ENCODE assay signal across 9 cellular contexts in the genomic region with DNA sequence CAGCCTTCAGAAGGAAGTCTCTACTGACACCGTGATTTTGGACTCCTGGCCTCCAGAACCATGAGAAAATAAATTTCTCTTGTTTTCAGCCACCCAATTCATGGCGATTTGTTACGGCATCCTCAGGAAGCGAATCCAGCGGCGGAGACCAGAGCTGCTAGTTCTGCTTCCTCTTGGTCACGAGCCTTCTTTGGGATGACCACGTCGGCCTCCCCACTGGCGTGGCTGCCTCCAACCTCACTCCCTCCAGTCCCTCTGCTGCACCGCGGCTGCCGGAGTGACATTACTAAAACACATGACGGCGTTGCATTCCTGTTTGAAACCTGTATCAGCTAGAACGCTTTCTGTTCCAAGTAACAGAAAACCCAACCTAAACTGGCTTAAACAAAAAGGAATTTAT. TPM values are rescaled to one million over a fixed set of nuclear protein-coding genes. Genes with fewer than 3 reads are reported as not detected.
A peak's percentile ranks its signal among the peaks of the same experiment; 100 is the strongest.
DNase-seq lines count a peak whose midpoint lies in the region; ATAC-seq, FAIRE-seq and TF ChIP-seq lines count a peak whose summit lies in the region.
"Not testable (repeated sequence)": the region's sequence is repeated elsewhere in the genome, so short reads cannot be mapped to it uniquely, and the experiment has no call there.
"Had no signal": no experiment of that assay in that cellular context is flagged by ENCODE, and none has a peak within 500 bp of the region (broad histone marks: within the 10 kb centered on the region; RNA-seq: fewer than 3 reads in every experiment).

No MANE protein-coding gene starts in this region.

- FAIRE-seq in K562 (lab: Jason Lieb, UNC) = peak; percentile 71

- not testable (repeated sequence) for TF ChIP-seq POLR2A in K562 (conservative IDR thresholded peaks at IDR 0.05); spleen (IDR thresholded peaks at IDR 0.05)

- 0% methylated on average over 9 of the region's 16 CpGs for WGBS in K562 (ENCODE audit: insufficient coverage, low coverage, missing lambda C conversion rate)
- 49 to 70% (median 62%) methylated on average over 10 to 12 of the region's 16 CpGs for WGBS in spleen, 5 donors

- H3K9me3 ChIP-seq in K562 (replicated peaks; ENCODE audit: control insufficient read depth, insufficient read depth, low read depth, low read length); mucosa of descending colon; spleen: not testable (repeated sequence)

- not testable (repeated sequence) for H2AFZ ChIP-seq in K562 (ENCODE audit: low read depth, low read length)

- not testable (repeated sequence) for TF ChIP-seq EP300 in K562 (IDR thresholded peaks at IDR 0.05; ENCODE audit: low read length)

- not testable (repeated sequence) for H3K9me1 ChIP-seq in K562 (ENCODE audit: control insufficient read depth, insufficient read depth, low read length)

- not testable (repeated sequence) for H3K4me2 ChIP-seq in K562 (ENCODE audit: insufficient read depth, low read length)

- not testable (repeated sequence) for H3K27ac ChIP-seq in K562 (ENCODE audit: extremely low read depth, low read depth, low read length); spleen

- H3K4me1 ChIP-seq in K562 (replicated peaks in 1 of 2; ENCODE audit: control insufficient read depth in 2 of 2, insufficient read depth in 2 of 2, low read length in 2 of 2); mucosa of descending colon (ENCODE audit: low read depth): not testable (repeated sequence)
- H3K4me1 ChIP-seq in spleen = peaks cover 8 to 16% (median 15%) of the 10 kb centered on the region in 6 donors

- H3K36me3 ChIP-seq in K562 (ENCODE audit: control insufficient read depth, insufficient read depth, low read length); mucosa of descending colon (ENCODE audit: low read depth); spleen: not testable (repeated sequence)

- TF ChIP-seq CTCF in K562 (IDR thresholded peaks at IDR 0.05 in 2 of 3, conservative IDR thresholded peaks at IDR 0.05 in 1 of 3; ENCODE audit: insufficient read depth in 2 of 3, low read depth in 1 of 3, low read length in 3 of 3); mucosa of descending colon (IDR thresholded peaks at IDR 0.05); spleen (IDR thresholded peaks at IDR 0.05 in 8 of 11, conservative IDR thresholded peaks at IDR 0.05 in 3 of 11): not testable (repeated sequence)

- not testable (repeated sequence) for DNase-seq in K562 (ENCODE audit: extremely low read depth in 1 of 4, low spot score in 3 of 4); left lobe of liver (ENCODE audit: low spot score); mucosa of descending colon
- DNase-seq in spleen = peak; percentile 39

- H3K79me2 ChIP-seq in K562 (ENCODE audit: control insufficient read depth, insufficient read depth, low read length) = not testable (repeated sequence)

- intact Hi-C loops in K562 (cut with micrococcal nuclease); mucosa of descending colon (cut with DNase I, micrococcal nuclease); spleen (cut with DNase I; ENCODE audit: low total_unique reads): not testable (repeated sequence)

- H3K4me3 ChIP-seq in K562, mucosa of descending colon, spleen: not testable (repeated sequence)

- CTCF ChIA-PET in K562 (lab: Yijun Ruan, JAX; ENCODE audit: low intra/inter-chr PET ratio) = not testable (repeated sequence)

- POLR2A ChIA-PET in K562 (lab: Yijun Ruan, JAX) = not testable (repeated sequence)

- in situ Hi-C loops in K562 (cut with MboI) = not testable (repeated sequence)

- not testable (repeated sequence) for ATAC-seq in K562
- ATAC-seq in left lobe of liver (peak; percentile 43), mucosa of descending colon (peak; percentile 27)

- TF ChIP-seq RAD21 in K562 (CRISPR knock-in tag; conservative IDR thresholded peaks at IDR 0.05 in 1 of 2, IDR thresholded peaks at IDR 0.05 in 1 of 2) = not testable (repeated sequence)

- not testable (repeated sequence) for H4K20me1 ChIP-seq in K562 (replicated peaks; ENCODE audit: control insufficient read depth, insufficient read depth, low read length)

- not testable (repeated sequence) for BruUV-seq in K562 (replicated peaks; lab: Mats Ljungman, UMichigan)

- H3K27me3 ChIP-seq in K562 (ENCODE audit: control insufficient read depth in 2 of 2, insufficient read depth in 2 of 2, low read length in 2 of 2) (peaks cover 28 to 54% of the 10 kb centered on the region in 2 experiments), spleen (replicated peaks in 1 of 7) (peaks cover 0 to 59% (median 23%) of the 10 kb centered on the region in 7 donors)

- not testable (repeated sequence) for H3K9ac ChIP-seq in K562 (ENCODE audit: insufficient read depth in 1 of 2, low read depth in 2 of 2, low read length in 2 of 2)

RNA-seq across cellular contexts. Expression of a gene that starts 18.9 kb away (rescaled TPM):
- not detected in 2 replicates for total RNA-seq in K562 (2011; cell fraction: chromatin; rRNA removed; ENCODE audit: low replicate concordance)
- not detected in 2 replicates for total RNA-seq in K562 (2011; cell fraction: nucleolus; rRNA removed)
- total RNA-seq in K562 (2011; cell fraction: nucleoplasm; rRNA removed) = not detected in 2 replicates
- total RNA-seq in K562 (2014; rRNA removed) = not detected in 2 replicates
- total RNA-seq in K562 (2014; rRNA removed; fragmentation: Illumina TruSeq; extraction: Trizol) = not detected in 2 replicates
- total RNA-seq in K562 (2015; rRNA removed; fragmentation: Illumina TruSeq; extraction: Trizol) = not detected in 2 replicates
- total RNA-seq in K562 (2021) = 0.07 TPM in 1 of 2 replicates, not detected in the other
- not detected in 2 replicates for polyA plus RNA-seq in K562 (2011; rRNA removed)
- not detected in 2 replicates for polyA plus RNA-seq in K562 (2011; cell fraction: cytosol; rRNA removed)
- polyA plus RNA-seq in K562 (2011; cell fraction: nucleus; rRNA removed) = not detected in 2 replicates
- 0.14 TPM in 1 of 2 replicates, not detected in the other for polyA plus RNA-seq in K562 (2012)
- not detected in 2 replicates for polyA plus RNA-seq in K562 (2014; fragmentation: Illumina TruSeq; extraction: Trizol)
- polyA plus RNA-seq in K562 (2014; fragmentation: Nextera tagmentation; extraction: Ambion mirVana) = not detected
- polyA plus RNA-seq in K562 (2014; rRNA removed) = not detected in 2 replicates
- polyA minus RNA-seq in K562 (2011; rRNA and poly(A)+ RNA removed) = not detected in 2 replicates
- not detected in 2 replicates for polyA minus RNA-seq in K562 (2011; cell fraction: cytosol; rRNA and poly(A)+ RNA removed)
- not detected in 2 replicates for polyA minus RNA-seq in K562 (2011; cell fraction: nucleus; rRNA and poly(A)+ RNA removed)
- total RNA-seq in left lobe of liver = 2.9 TPM
- total RNA-seq in mucosa of descending colon = not detected
- under 1 TPM in 2 of 7 donors, not detected in 5; 0.27 to 0.28 TPM for total RNA-seq in spleen
- under 1 TPM; 0.20 to 0.35 (median 0.30) TPM for polyA plus RNA-seq in spleen
- total RNA-seq: CD4-positive, alpha-beta memory T cell; CD4-positive, CD25-positive, alpha-beta regulatory T cell; CD8-positive, alpha-beta memory T cell had no signal
- polyA plus RNA-seq: AG04450; CD14-positive monocyte; CD4-positive, alpha-beta memory T cell; CD4-positive, CD25-positive, alpha-beta regulatory T cell; CD8-positive, alpha-beta memory T cell had no signal
